ENCODE assay signal across 13 cellular contexts in genomic region chr4:73104695-73105094, GRCh38.
"Had no signal": no experiment of that assay in that cellular context is flagged by ENCODE, and none has a peak within 500 bp of the region (broad histone marks: within the 10 kb centered on the region; RNA-seq: fewer than 3 reads in every experiment).

No MANE protein-coding gene starts in this region.

- ATAC-seq: activated CD8-positive, alpha-beta memory T cell treated with anti-CD3 and anti-CD28 coated beads, Interleukin-2, amount 10 ng/mL, durations not matched to agents 7 days and 5 days had no signal

- H3K9me3 ChIP-seq: left ventricle myocardium inferior, thyroid gland, uterus had no signal

- H3K4me3 ChIP-seq: left ventricle myocardium inferior, thyroid gland, uterus had no signal

- H3K27me3 ChIP-seq: thyroid gland, uterus had no signal

- H3K36me3 ChIP-seq: uterus had no signal

- H3K4me1 ChIP-seq: left ventricle myocardium inferior, thyroid gland, uterus had no signal

- H3K27ac ChIP-seq: left ventricle myocardium inferior, thyroid gland, uterus had no signal

- DNase-seq: activated CD4-positive, alpha-beta T cell treated with anti-CD3 and anti-CD28 coated beads, Interleukin-2, amount 50 U/mL, for 1 hour; activated CD4-positive, CD25-positive, alpha-beta regulatory T cell; activated CD8-positive, alpha-beta memory T cell treated with anti-CD3 and anti-CD28 coated beads, Interleukin-2, amount 10 ng/mL, durations not matched to agents 7 days and 5 days; activated naive CD4-positive, alpha-beta T cell; amygdala; cerebellar nuclear complex; dermis blood vessel endothelial cell; left ventricle myocardium inferior; stimulated activated CD4-positive, alpha-beta T cell treated with anti-CD3 and anti-CD28 coated beads, Interleukin-2, amount 100 ng/mL, for 48 hours; thyroid gland; uterus had no signal

- FAIRE-seq: keratinocyte, TTC549 had no signal
